8 cellular contexts compared by ENCODE assay signal in genomic region chr3:126213376-126214044, GRCh38. TPM values are rescaled to one million over a fixed set of nuclear protein-coding genes. Genes with fewer than 3 reads are reported as not detected.
DNase-seq lines count a peak whose midpoint lies in the region; ATAC-seq and TF ChIP-seq lines count a peak whose summit lies in the region.

No MANE protein-coding gene starts in this region.

- no peaks in the 10 kb centered on the region for H3K9me3 Mint-ChIP-seq in GM23338

- peaks cover 20% of the 10 kb centered on the region for H3K4me1 Mint-ChIP-seq in GM23338

- ATAC-seq in GM23338 (peak; percentile 72; the same call in 2 of the 3 replicates), body of pancreas (peak; percentile 37), psoas muscle (peak; percentile 65 to 76 (median 70)), GM19351 (IDR thresholded peaks at IDR 0.05; ENCODE audit: unreplicated experiment) (no peak), HG03139 (IDR thresholded peaks at IDR 0.05; ENCODE audit: unreplicated experiment) (no peak)
- no peak for ATAC-seq in activated CD4-positive, CD25-positive, alpha-beta regulatory T cell treated with anti-CD3 and anti-CD28 coated beads, Interleukin-2, amount 50 U/mL, for 24 hours

- peaks cover 27% of the 10 kb centered on the region for H3K27me3 Mint-ChIP-seq in GM23338 (ENCODE audit: insufficient read depth, low read depth, poor library complexity)

- H3K9me3 ChIP-seq in body of pancreas (no peaks in the 10 kb centered on the region), psoas muscle (no peaks in the 10 kb centered on the region)

- intact Hi-C loops in body of pancreas (cut with DNase I) = no loop called here
- intact Hi-C loops in psoas muscle (cut with DNase I) = loop anchor here in 1 of 2 donors (5.0 kb wide), 1 partner anchor 81 kb away; no protein-coding TSS in a partner anchor

- no peaks in the 10 kb centered on the region for H4K20me1 ChIP-seq in GM23338 (replicated peaks; ENCODE audit: insufficient read depth)

- no peaks in the 10 kb centered on the region for H3F3A ChIP-seq in GM23338 (replicated peaks; ENCODE audit: low read depth)

- H3K4me3 Mint-ChIP-seq in GM23338 = peak overlapping the region; percentile 73

- H3K27ac ChIP-seq in GM23338 (ENCODE audit: low read depth) = no peak overlapping the region
- peak overlapping the region in 3 of 4 donors; percentile 78 to 92 (median 79) for H3K27ac ChIP-seq in body of pancreas
- peak overlapping the region; percentile 33 for H3K27ac ChIP-seq in psoas muscle

- H3K4me3 ChIP-seq in GM23338 (peak overlapping the region; percentile 64), body of pancreas (peak overlapping the region in 1 of 2 donors; percentile 23), iPS-11a (ENCODE audit: low read depth, low read length) (peak overlapping the region; percentile 37), psoas muscle (peak overlapping the region; percentile 74)

- peak; percentile 10 for DNase-seq in GM23338 (ENCODE audit: low spot score)
- no peak for DNase-seq in body of pancreas
- peak in 1 of 2 donors; percentile 52 for DNase-seq in psoas muscle
- no peak for DNase-seq in activated T-cell treated with anti-CD3 and anti-CD28 coated beads, Interleukin-2, amount 50 U/mL, for 1 hour

- H3K9me2 ChIP-seq in GM23338 (ENCODE audit: insufficient read depth) = peaks cover 10% of the 10 kb centered on the region; the same call in 1 of the 2 replicates

- H3K27me3 ChIP-seq in GM23338 (ENCODE audit: insufficient read depth) (peaks cover 28% of the 10 kb centered on the region), body of pancreas (no peaks in the 10 kb centered on the region), psoas muscle (ENCODE audit: insufficient read depth in 3 of 3, low read length in 2 of 3) (peaks cover 0 to 6% (median 0%) of the 10 kb centered on the region in 3 donors)

- H3K36me3 ChIP-seq in GM23338 (ENCODE audit: insufficient read depth) = no peaks in the 10 kb centered on the region
- no peaks in the 10 kb centered on the region for H3K36me3 ChIP-seq in body of pancreas (replicated peaks in 1 of 2; ENCODE audit: insufficient read depth in 1 of 2, low read depth in 2 of 2)
- no peaks in the 10 kb centered on the region for H3K36me3 ChIP-seq in psoas muscle (ENCODE audit: insufficient read depth in 1 of 2, low read depth in 1 of 2)

- no peaks in the 10 kb centered on the region; the same call in 2 of the 3 replicates for H3K36me3 Mint-ChIP-seq in GM23338 (ENCODE audit: low read depth)

- no peak for TF ChIP-seq POLR2A in body of pancreas (IDR thresholded peaks at IDR 0.05)

- WGBS in body of pancreas, 2 donors = 16 to 33% methylated on average over 3 to 50 of the region's 50 CpGs
- 11 to 17% (median 11%) methylated on average over 50 of the region's 50 CpGs for WGBS in psoas muscle, 3 donors

- peaks cover 12% of the 10 kb centered on the region for H3K4me1 ChIP-seq in GM23338 (ENCODE audit: insufficient read depth)
- peaks cover 17% of the 10 kb centered on the region for H3K4me1 ChIP-seq in body of pancreas
- peaks cover 12% of the 10 kb centered on the region for H3K4me1 ChIP-seq in psoas muscle

- H2AFZ ChIP-seq in GM23338 = peak overlapping the region; percentile 98

- H3K27ac Mint-ChIP-seq in GM23338 = no peak overlapping the region

- no peak for TF ChIP-seq CTCF in GM23338 (conservative IDR thresholded peaks at IDR 0.05; ENCODE audit: low read depth in 2 of 2)
- peak in 1 of 7 experiments; percentile 6 for TF ChIP-seq CTCF in body of pancreas (IDR thresholded peaks at IDR 0.05)
- no peak for TF ChIP-seq CTCF in psoas muscle (IDR thresholded peaks at IDR 0.05)

- peak overlapping the region; percentile 76 for H3K4me2 ChIP-seq in GM23338

- H3K79me2 ChIP-seq in GM23338 (replicated peaks; ENCODE audit: insufficient read depth) = no peaks in the 10 kb centered on the region

TF ChIP-seq in GM23338, 12 proteins besides CTCF, POLR2A, EP300 and RAD21:
- TF ChIP-seq, protein P1, sequence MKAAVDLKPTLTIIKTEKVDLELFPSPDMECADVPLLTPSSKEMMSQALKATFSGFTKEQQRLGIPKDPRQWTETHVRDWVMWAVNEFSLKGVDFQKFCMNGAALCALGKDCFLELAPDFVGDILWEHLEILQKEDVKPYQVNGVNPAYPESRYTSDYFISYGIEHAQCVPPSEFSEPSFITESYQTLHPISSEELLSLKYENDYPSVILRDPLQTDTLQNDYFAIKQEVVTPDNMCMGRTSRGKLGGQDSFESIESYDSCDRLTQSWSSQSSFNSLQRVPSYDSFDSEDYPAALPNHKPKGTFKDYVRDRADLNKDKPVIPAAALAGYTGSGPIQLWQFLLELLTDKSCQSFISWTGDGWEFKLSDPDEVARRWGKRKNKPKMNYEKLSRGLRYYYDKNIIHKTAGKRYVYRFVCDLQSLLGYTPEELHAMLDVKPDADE (IDR thresholded peaks at IDR 0.05) = 0 out of 2 replicates have a peak, but pooled peaks have one; percentile 11
- TF ChIP-seq, protein P2, sequence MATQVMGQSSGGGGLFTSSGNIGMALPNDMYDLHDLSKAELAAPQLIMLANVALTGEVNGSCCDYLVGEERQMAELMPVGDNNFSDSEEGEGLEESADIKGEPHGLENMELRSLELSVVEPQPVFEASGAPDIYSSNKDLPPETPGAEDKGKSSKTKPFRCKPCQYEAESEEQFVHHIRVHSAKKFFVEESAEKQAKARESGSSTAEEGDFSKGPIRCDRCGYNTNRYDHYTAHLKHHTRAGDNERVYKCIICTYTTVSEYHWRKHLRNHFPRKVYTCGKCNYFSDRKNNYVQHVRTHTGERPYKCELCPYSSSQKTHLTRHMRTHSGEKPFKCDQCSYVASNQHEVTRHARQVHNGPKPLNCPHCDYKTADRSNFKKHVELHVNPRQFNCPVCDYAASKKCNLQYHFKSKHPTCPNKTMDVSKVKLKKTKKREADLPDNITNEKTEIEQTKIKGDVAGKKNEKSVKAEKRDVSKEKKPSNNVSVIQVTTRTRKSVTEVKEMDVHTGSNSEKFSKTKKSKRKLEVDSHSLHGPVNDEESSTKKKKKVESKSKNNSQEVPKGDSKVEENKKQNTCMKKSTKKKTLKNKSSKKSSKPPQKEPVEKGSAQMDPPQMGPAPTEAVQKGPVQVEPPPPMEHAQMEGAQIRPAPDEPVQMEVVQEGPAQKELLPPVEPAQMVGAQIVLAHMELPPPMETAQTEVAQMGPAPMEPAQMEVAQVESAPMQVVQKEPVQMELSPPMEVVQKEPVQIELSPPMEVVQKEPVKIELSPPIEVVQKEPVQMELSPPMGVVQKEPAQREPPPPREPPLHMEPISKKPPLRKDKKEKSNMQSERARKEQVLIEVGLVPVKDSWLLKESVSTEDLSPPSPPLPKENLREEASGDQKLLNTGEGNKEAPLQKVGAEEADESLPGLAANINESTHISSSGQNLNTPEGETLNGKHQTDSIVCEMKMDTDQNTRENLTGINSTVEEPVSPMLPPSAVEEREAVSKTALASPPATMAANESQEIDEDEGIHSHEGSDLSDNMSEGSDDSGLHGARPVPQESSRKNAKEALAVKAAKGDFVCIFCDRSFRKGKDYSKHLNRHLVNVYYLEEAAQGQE (IDR thresholded peaks at IDR 0.05; ENCODE audit: unreplicated experiment) = no peak

RNA-seq across cellular contexts. Expression of gene ALDH1L1, which starts 33.1 kb away (rescaled TPM):
- 0.82 and 1.3 TPM in 2 replicates for total RNA-seq in GM23338 (2014; rRNA removed; shearing (Covaris generic))
- polyA plus RNA-seq in GM23338 (2016; fragmentation: Nextera tagmentation; extraction: Ambion mirVana) = 0.89 and 1.0 TPM in 2 replicates
- total RNA-seq in body of pancreas = 10 to 100 TPM; 54.7 to 65.3 TPM
- 100 to 1,000 TPM in 1 of 4 donors, 10 to 100 TPM in 3; 34.5 to 121 (median 62.7) TPM for total RNA-seq in psoas muscle
- polyA plus RNA-seq in psoas muscle = 10 to 100 TPM; 12.9 to 40.1 (median 21.6) TPM

Comparison
In these comparisons a context has a peak if more than half of its experiments do, and no peak if none do; other contexts are left out.
1. ATAC-seq: peak in GM23338 (single experiment), body of pancreas (single experiment) and psoas muscle (4 of 4); none in GM19351 (single experiment), HG03139 (single experiment) and activated CD4-positive, CD25-positive, alpha-beta regulatory T cell treated with anti-CD3 and anti-CD28 coated beads, Interleukin-2, amount 50 U/mL, for 24 hours (0 of 2).
2. RNA of gene ALDH1L1, which starts 33.1 kb away (total RNA-seq): 34.5 to 121 TPM in psoas muscle and 54.7 to 65.3 TPM in body of pancreas; 0.82 to 1.3 TPM in GM23338; every median in the first group is over 10 times any median in the second.